ENCODE assay signal across 1 cellular context in the genomic region with DNA sequence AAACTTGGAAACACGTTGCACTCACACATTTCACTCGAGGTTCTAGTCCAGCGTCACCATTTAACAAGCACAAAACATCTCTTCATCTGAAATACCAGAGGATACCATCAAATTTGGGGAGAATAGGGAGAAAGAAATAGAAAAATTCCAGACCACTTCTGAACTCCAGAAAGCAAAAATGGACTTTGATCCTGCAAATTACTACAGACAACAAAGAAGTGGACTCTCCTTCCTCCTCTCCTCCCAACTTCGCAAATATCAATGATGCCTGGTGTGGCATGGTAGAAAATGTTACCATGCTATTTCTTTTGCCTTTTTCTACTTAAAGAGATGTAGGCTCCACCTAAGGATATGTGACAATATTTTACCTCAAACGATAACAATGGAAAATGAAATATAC.
TF ChIP-seq lines count a peak whose summit lies in the region.

No MANE protein-coding gene starts in this region.

TF ChIP-seq in GM12878, 131 proteins besides CTCF, POLR2A, EP300 and RAD21 (continued from another document):
- TF ChIP-seq, protein P1, sequence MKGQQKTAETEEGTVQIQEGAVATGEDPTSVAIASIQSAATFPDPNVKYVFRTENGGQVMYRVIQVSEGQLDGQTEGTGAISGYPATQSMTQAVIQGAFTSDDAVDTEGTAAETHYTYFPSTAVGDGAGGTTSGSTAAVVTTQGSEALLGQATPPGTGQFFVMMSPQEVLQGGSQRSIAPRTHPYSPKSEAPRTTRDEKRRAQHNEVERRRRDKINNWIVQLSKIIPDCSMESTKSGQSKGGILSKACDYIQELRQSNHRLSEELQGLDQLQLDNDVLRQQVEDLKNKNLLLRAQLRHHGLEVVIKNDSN (IDR thresholded peaks at IDR 0.05; ENCODE audit: borderline replicate concordance, extremely low read length, insufficient read depth, low read depth, low read length), result no peak
- no peak for TF ChIP-seq SREBF2 (IDR thresholded peaks at IDR 0.05; ENCODE audit: low read length)
- TF ChIP-seq ASH2L (IDR thresholded peaks at IDR 0.05; ENCODE audit: borderline replicate concordance, low read depth), result no peak
- TF ChIP-seq YBX1 (IDR thresholded peaks at IDR 0.05), result no peak
- TF ChIP-seq KDM1A (IDR thresholded peaks at IDR 0.05; ENCODE audit: borderline replicate concordance), result no peak
- TF ChIP-seq KLF5 (IDR thresholded peaks at IDR 0.05; ENCODE audit: partially characterized antibody), result no peak
- TF ChIP-seq SPI1 (IDR thresholded peaks at IDR 0.05; ENCODE audit: borderline replicate concordance, insufficient read depth, low read depth, low read length), result no peak
- no peak for TF ChIP-seq TCF12 (IDR thresholded peaks at IDR 0.05; ENCODE audit: low read depth, low read length)
- TF ChIP-seq HDGF (IDR thresholded peaks at IDR 0.05), result no peak
- TF ChIP-seq, protein P2, sequence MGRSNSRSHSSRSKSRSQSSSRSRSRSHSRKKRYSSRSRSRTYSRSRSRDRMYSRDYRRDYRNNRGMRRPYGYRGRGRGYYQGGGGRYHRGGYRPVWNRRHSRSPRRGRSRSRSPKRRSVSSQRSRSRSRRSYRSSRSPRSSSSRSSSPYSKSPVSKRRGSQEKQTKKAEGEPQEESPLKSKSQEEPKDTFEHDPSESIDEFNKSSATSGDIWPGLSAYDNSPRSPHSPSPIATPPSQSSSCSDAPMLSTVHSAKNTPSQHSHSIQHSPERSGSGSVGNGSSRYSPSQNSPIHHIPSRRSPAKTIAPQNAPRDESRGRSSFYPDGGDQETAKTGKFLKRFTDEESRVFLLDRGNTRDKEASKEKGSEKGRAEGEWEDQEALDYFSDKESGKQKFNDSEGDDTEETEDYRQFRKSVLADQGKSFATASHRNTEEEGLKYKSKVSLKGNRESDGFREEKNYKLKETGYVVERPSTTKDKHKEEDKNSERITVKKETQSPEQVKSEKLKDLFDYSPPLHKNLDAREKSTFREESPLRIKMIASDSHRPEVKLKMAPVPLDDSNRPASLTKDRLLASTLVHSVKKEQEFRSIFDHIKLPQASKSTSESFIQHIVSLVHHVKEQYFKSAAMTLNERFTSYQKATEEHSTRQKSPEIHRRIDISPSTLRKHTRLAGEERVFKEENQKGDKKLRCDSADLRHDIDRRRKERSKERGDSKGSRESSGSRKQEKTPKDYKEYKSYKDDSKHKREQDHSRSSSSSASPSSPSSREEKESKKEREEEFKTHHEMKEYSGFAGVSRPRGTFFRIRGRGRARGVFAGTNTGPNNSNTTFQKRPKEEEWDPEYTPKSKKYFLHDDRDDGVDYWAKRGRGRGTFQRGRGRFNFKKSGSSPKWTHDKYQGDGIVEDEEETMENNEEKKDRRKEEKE (IDR thresholded peaks at IDR 0.05), result no peak
- TF ChIP-seq, protein P3, sequence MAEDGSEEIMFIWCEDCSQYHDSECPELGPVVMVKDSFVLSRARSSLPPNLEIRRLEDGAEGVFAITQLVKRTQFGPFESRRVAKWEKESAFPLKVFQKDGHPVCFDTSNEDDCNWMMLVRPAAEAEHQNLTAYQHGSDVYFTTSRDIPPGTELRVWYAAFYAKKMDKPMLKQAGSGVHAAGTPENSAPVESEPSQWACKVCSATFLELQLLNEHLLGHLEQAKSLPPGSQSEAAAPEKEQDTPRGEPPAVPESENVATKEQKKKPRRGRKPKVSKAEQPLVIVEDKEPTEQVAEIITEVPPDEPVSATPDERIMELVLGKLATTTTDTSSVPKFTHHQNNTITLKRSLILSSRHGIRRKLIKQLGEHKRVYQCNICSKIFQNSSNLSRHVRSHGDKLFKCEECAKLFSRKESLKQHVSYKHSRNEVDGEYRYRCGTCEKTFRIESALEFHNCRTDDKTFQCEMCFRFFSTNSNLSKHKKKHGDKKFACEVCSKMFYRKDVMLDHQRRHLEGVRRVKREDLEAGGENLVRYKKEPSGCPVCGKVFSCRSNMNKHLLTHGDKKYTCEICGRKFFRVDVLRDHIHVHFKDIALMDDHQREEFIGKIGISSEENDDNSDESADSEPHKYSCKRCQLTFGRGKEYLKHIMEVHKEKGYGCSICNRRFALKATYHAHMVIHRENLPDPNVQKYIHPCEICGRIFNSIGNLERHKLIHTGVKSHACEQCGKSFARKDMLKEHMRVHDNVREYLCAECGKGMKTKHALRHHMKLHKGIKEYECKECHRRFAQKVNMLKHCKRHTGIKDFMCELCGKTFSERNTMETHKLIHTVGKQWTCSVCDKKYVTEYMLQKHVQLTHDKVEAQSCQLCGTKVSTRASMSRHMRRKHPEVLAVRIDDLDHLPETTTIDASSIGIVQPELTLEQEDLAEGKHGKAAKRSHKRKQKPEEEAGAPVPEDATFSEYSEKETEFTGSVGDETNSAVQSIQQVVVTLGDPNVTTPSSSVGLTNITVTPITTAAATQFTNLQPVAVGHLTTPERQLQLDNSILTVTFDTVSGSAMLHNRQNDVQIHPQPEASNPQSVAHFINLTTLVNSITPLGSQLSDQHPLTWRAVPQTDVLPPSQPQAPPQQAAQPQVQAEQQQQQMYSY (CRISPR knock-in tag; IDR thresholded peaks at IDR 0.05), result no peak
- TF ChIP-seq, protein P4, sequence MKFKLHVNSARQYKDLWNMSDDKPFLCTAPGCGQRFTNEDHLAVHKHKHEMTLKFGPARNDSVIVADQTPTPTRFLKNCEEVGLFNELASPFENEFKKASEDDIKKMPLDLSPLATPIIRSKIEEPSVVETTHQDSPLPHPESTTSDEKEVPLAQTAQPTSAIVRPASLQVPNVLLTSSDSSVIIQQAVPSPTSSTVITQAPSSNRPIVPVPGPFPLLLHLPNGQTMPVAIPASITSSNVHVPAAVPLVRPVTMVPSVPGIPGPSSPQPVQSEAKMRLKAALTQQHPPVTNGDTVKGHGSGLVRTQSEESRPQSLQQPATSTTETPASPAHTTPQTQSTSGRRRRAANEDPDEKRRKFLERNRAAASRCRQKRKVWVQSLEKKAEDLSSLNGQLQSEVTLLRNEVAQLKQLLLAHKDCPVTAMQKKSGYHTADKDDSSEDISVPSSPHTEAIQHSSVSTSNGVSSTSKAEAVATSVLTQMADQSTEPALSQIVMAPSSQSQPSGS (IDR thresholded peaks at IDR 0.05; ENCODE audit: low read length), result no peak
- TF ChIP-seq TCF7 (IDR thresholded peaks at IDR 0.05; ENCODE audit: borderline replicate concordance), result no peak
